Comparison of ENCODE assay signal across 13 cellular contexts in the genomic region with DNA sequence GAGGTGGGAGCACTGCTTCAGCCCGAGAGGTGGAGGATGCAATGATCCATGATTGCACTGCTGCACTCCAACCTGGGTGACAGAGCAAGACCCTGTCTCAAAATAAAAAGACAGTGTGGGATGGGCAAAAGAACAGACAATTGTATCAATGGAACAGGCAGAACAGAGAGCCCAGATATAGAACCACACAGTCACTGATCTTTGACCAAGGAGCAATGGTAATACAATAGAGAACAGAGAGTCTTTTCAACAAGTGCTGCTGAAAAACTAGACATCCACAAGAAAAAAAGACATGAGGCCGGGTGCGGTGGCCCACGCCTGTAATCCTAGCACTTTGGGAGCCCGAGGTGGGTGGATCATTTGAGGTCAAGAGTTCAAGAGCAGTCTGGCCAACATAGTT. TPM values are rescaled to one million over a fixed set of nuclear protein-coding genes. Genes with fewer than 3 reads are reported as not detected.
DNase-seq lines count a peak whose midpoint lies in the region; TF ChIP-seq lines count a peak whose summit lies in the region.
"Had no signal": no experiment of that assay in that cellular context is flagged by ENCODE, and none has a peak within 500 bp of the region (broad histone marks: within the 10 kb centered on the region; RNA-seq: fewer than 3 reads in every experiment).

No MANE protein-coding gene starts in this region.

- H4K20me1 ChIP-seq in Karpas-422 (ENCODE audit: insufficient read depth, low read depth, low read length): no peaks in the 10 kb centered on the region

- peak overlapping the region; percentile 63 for H3K4me3 Mint-ChIP-seq in neural crest cell
- H3K4me3 Mint-ChIP-seq: B cell; CD4-positive, alpha-beta T cell had no signal

- H3K9me3 ChIP-seq in Karpas-422 (ENCODE audit: low read length): no peaks in the 10 kb centered on the region

- H3K9ac ChIP-seq in Karpas-422 (ENCODE audit: low read length): no peak overlapping the region
- H3K9ac ChIP-seq: GM23248 had no signal

- no peak overlapping the region for H3K4me2 ChIP-seq in Karpas-422 (ENCODE audit: low read depth, low read length, poor library complexity, severe bottlenecking)

- H3K27me3 Mint-ChIP-seq in neural crest cell (ENCODE audit: low read depth): peaks cover 73% of the 10 kb centered on the region
- H3K27me3 Mint-ChIP-seq: B cell; CD4-positive, alpha-beta T cell had no signal

- H3K79me2 ChIP-seq in Karpas-422 (ENCODE audit: low read length): no peaks in the 10 kb centered on the region

- H3K4me1 ChIP-seq in Karpas-422 (ENCODE audit: low read length): peaks cover 2% of the 10 kb centered on the region

- H3K27ac ChIP-seq in cingulate gyrus (ENCODE audit: low read depth, low read length): peak overlapping the region; percentile 29
- H3K27ac ChIP-seq in temporal lobe (ENCODE audit: low read depth, low read length): peak overlapping the region; percentile 25
- H3K27ac ChIP-seq in Karpas-422 (ENCODE audit: low read length): no peak overlapping the region
- H3K27ac ChIP-seq: GM23248 had no signal

- H2AFZ ChIP-seq in Karpas-422 (ENCODE audit: low read length): no peak overlapping the region
- H2AFZ ChIP-seq: GM23248 had no signal

- no peak overlapping the region for H3K4me3 ChIP-seq in Karpas-422 (ENCODE audit: low read length)
- H3K4me3 ChIP-seq: GM12878, GM23248 had no signal

- no peaks in the 10 kb centered on the region for H3K36me3 ChIP-seq in Karpas-422 (ENCODE audit: insufficient read depth, low read length)

- H3K9me2 ChIP-seq in Karpas-422 (replicated peaks; ENCODE audit: insufficient read depth, low read length): no peaks in the 10 kb centered on the region

- no peaks in the 10 kb centered on the region for H3K27me3 ChIP-seq in Karpas-422 (ENCODE audit: low read length)

- H3K9me3 Mint-ChIP-seq in neural crest cell: peaks cover 4% of the 10 kb centered on the region
- H3K9me3 Mint-ChIP-seq: CD4-positive, alpha-beta T cell had no signal

- no peak for TF ChIP-seq CTCF in neural crest cell (conservative IDR thresholded peaks at IDR 0.05)

- peaks cover 27% of the 10 kb centered on the region for H3K4me1 Mint-ChIP-seq in neural crest cell

- no peaks in the 10 kb centered on the region for H3K36me3 Mint-ChIP-seq in neural crest cell (ENCODE audit: low read depth)

- H3K27ac Mint-ChIP-seq in neural crest cell (ENCODE audit: unreplicated experiment): no peak overlapping the region
- H3K27ac Mint-ChIP-seq: B cell; CD4-positive, alpha-beta T cell had no signal

- DNase-seq in neural crest cell (ENCODE audit: low read depth, low spot score): no peak
- DNase-seq in Karpas-422: no peak
- DNase-seq in activated effector memory CD4-positive, alpha-beta T cell treated with anti-CD3 and anti-CD28 coated beads, Interleukin-2, amount 50 U/mL, for 16 hours: no peak
- DNase-seq: C1 segment of cervical spinal cord; Calu3; CD4-positive, alpha-beta T cell; DMS 273 treated with DMSO at 0.1 percent for 48 hours; DMS79; GM23248 had no signal

RNA-seq across cellular contexts. Expression of gene FAM53A, which starts 5.9 kb away (rescaled TPM):
- total RNA-seq in neural crest cell (3.6 and 4.3 TPM in 2 replicates), temporal lobe (2.0 TPM)
- 1.5 and 3.6 TPM in 2 replicates for total RNA-seq in Karpas-422 (2014; rRNA removed; shearing (Covaris generic); ENCODE audit: low replicate concordance)

RNA-seq across cellular contexts. Expression of gene SLBP, which starts 33.9 kb away (rescaled TPM):
- total RNA-seq in neural crest cell (60.2 and 64.8 TPM in 2 replicates), temporal lobe (32.5 TPM)
- 82.1 and 92.4 TPM in 2 replicates for total RNA-seq in Karpas-422 (2014; rRNA removed; shearing (Covaris generic); ENCODE audit: low replicate concordance)

RNA-seq across cellular contexts. Expression of gene TMEM129, which starts 42.9 kb away (rescaled TPM):
- total RNA-seq in neural crest cell (36.6 and 37.4 TPM in 2 replicates), temporal lobe (8.9 TPM)
- 21.8 and 39.4 TPM in 2 replicates for total RNA-seq in Karpas-422 (2014; rRNA removed; shearing (Covaris generic); ENCODE audit: low replicate concordance)

RNA-seq across cellular contexts. Expression of gene TACC3, which starts 43.1 kb away (rescaled TPM):
- total RNA-seq in neural crest cell (159 and 165 TPM in 2 replicates), temporal lobe (3.2 TPM)
- 22.0 and 37.6 TPM in 2 replicates for total RNA-seq in Karpas-422 (2014; rRNA removed; shearing (Covaris generic); ENCODE audit: low replicate concordance)
